Comparison of ENCODE assay signal across 1 cellular context in the genomic region with DNA sequence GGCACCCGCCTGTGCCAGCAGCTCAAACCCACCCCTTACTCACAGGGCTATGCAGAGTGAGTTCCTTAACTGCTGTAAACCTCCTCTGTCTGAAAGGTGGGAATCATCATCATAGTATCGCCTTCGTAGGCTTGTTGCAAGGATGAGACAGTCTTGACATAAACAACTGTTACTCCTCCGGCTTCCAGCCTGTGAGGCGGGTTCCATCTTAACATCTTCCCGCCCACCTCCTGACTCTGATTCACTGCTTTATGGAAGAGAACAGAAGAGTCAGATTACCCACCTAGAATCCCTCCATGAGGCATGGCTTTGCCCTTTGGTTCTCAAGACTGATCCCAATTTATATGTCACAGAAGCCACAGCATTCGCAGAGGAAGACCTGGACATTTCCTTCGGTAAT.
TF ChIP-seq lines count a peak whose summit lies in the region.

No MANE protein-coding gene starts in this region.

TF ChIP-seq in IMR-90, 13 proteins besides CTCF, POLR2A, EP300 and RAD21 (continued from another document):
- no peak for TF ChIP-seq MAFK (IDR thresholded peaks at IDR 0.05; ENCODE audit: low read depth, low read length)
- TF ChIP-seq MXI1 (IDR thresholded peaks at IDR 0.05; ENCODE audit: borderline replicate concordance, low read depth, low read length) = no peak
- TF ChIP-seq CHD1 (IDR thresholded peaks at IDR 0.05; ENCODE audit: low read depth, low read length) = no peak
